In the genomic region with DNA sequence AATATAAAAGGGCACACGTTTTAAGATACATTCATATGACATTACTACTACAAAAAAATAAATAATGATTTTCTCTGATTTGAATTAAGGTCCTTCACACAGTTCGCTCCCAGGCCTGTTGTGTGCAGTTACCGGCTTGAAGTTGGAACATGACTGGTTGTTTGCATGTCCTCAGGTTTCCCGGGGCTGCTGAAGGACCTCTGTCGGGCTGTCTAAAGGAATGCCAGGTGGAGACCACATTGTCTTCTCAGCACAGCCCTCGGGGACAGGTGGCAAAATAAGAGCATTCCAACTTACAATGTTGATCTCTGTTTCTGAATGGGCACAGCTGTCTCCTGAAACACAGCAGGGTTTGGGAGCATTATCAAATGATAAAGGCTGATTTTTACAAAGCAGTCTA, we compare ENCODE assay signal across 30 cellular contexts. TPM values are rescaled to one million over a fixed set of nuclear protein-coding genes. Genes with fewer than 3 reads are reported as not detected.
"Had no signal": no experiment of that assay in that cellular context is flagged by ENCODE, and none has a peak within 500 bp of the region (broad histone marks: within the 10 kb centered on the region; RNA-seq: fewer than 3 reads in every experiment).

No MANE protein-coding gene starts in this region.

- H2AFZ ChIP-seq: neural progenitor cell had no signal

- H3K9me3 Mint-ChIP-seq: natural killer cell treated with Interleukin-12 subunit alpha and Interleukin-12 subunit beta and Interleukin-15 and Interleukin-18, amount 100 ng/mL, for 72 hours had no signal

- ATAC-seq: heart right ventricle; left ventricle myocardium superior; lower lobe of right lung; natural killer cell treated with Interleukin-12 subunit alpha and Interleukin-12 subunit beta and Interleukin-15 and Interleukin-18, amount 100 ng/mL, for 72 hours; sciatic nerve; stimulated activated effector memory CD8-positive, alpha-beta T cell treated with anti-CD3 and anti-CD28 coated beads, Interleukin-12 subunit alpha, Interleukin-12 subunit beta, amount 100 ng/mL, for 72 hours had no signal

- DNase-seq: colonic mucosa; effector CD8-positive, alpha-beta T cell; erythroblast; esophagus squamous epithelium; foreskin melanocyte; glutamatergic neuron; heart right ventricle; hippocampal formation; left ventricle myocardium superior; lower lobe of right lung; naive B cell; stimulated activated CD4-positive, alpha-beta T cell treated with anti-CD3 and anti-CD28 coated beads, Interleukin-12 subunit alpha, Interleukin-12 subunit beta, amount 100 ng/mL, for 4 hours; stimulated activated CD4-positive, alpha-beta T cell treated with anti-CD3 and anti-CD28 coated beads, Interleukin-1b, Interleukin-23, amount 100 ng/mL, for 48 hours; stimulated activated CD4-positive, alpha-beta T cell treated with anti-CD3 and anti-CD28 coated beads, Interleukin-4, amount 100 ng/mL, for 1 hour; stimulated activated naive CD4-positive, alpha-beta T cell treated with Interleukin-2 at 50 U/mL for 16 hours; stomach; tibial artery had no signal

- H3K36me3 Mint-ChIP-seq: stimulated activated effector memory CD8-positive, alpha-beta T cell treated with anti-CD3 and anti-CD28 coated beads, Interleukin-12 subunit alpha, Interleukin-12 subunit beta, amount 100 ng/mL, for 72 hours had no signal

- H3K9me3 ChIP-seq: colonic mucosa, prostate gland had no signal

- H3K4me1 ChIP-seq: colonic mucosa, heart right ventricle, lower lobe of right lung, neural progenitor cell, prostate gland, right atrium auricular region, stomach, tibial artery had no signal

- H3K27me3 Mint-ChIP-seq: dendritic cell treated with granulocyte-macrophage colony-stimulating factor and Interleukin-4, amounts not matched to agents 40 ng/mL and 50 ng/mL, for 4 days; type B pancreatic cell had no signal

- H3K4me1 Mint-ChIP-seq: naive B cell; neural progenitor cell; stimulated activated effector memory CD8-positive, alpha-beta T cell treated with anti-CD3 and anti-CD28 coated beads, Interleukin-12 subunit alpha, Interleukin-12 subunit beta, amount 100 ng/mL, for 72 hours had no signal

- H3K27me3 ChIP-seq: colonic mucosa, esophagus squamous epithelium, heart right ventricle, neural progenitor cell, right atrium auricular region, stomach, tibial artery had no signal

- H3K4me3 ChIP-seq: colonic mucosa, esophagus squamous epithelium, heart right ventricle, lower lobe of right lung, neural progenitor cell, prostate gland, right atrium auricular region, smooth muscle cell, stomach, tibial artery had no signal

- H3K36me3 ChIP-seq: colonic mucosa, prostate gland had no signal

- H3K4me3 Mint-ChIP-seq: dendritic cell treated with granulocyte-macrophage colony-stimulating factor and Interleukin-4, amounts not matched to agents 40 ng/mL and 50 ng/mL, for 4 days; naive B cell; natural killer cell treated with Interleukin-12 subunit alpha and Interleukin-12 subunit beta and Interleukin-15 and Interleukin-18, amount 100 ng/mL, for 72 hours; neural progenitor cell; stimulated activated effector memory CD8-positive, alpha-beta T cell treated with anti-CD3 and anti-CD28 coated beads, Interleukin-12 subunit alpha, Interleukin-12 subunit beta, amount 100 ng/mL, for 72 hours; type B pancreatic cell had no signal

- H3K27ac ChIP-seq: colonic mucosa, esophagus squamous epithelium, heart right ventricle, lower lobe of right lung, neural progenitor cell, prostate gland, right atrium auricular region, stomach, tibial artery had no signal

- H3K27ac Mint-ChIP-seq: dendritic cell treated with granulocyte-macrophage colony-stimulating factor and Interleukin-4, amounts not matched to agents 40 ng/mL and 50 ng/mL, for 4 days; naive B cell; natural killer cell treated with Interleukin-12 subunit alpha and Interleukin-12 subunit beta and Interleukin-15 and Interleukin-18, amount 100 ng/mL, for 72 hours; stimulated activated effector memory CD8-positive, alpha-beta T cell treated with anti-CD3 and anti-CD28 coated beads, Interleukin-12 subunit alpha, Interleukin-12 subunit beta, amount 100 ng/mL, for 72 hours; type B pancreatic cell had no signal

- H3K9ac ChIP-seq: neural progenitor cell had no signal

- H3K4me2 ChIP-seq: neural progenitor cell, smooth muscle cell had no signal

RNA-seq across cellular contexts. Expression of a gene that starts 14.9 kb away (rescaled TPM):
- total RNA-seq: colonic mucosa; left ventricle myocardium superior; lower lobe of right lung; mononuclear cell; natural killer cell treated with Interleukin-12 subunit alpha and Interleukin-12 subunit beta and Interleukin-15 and Interleukin-18, amount 100 ng/mL, for 72 hours; osteoblast; right atrium auricular region; sciatic nerve; smooth muscle cell; stomach; subcutaneous adipose tissue; temporal lobe had no signal

RNA-seq across cellular contexts. Expression of a gene that starts 56.5 kb away (rescaled TPM):
- total RNA-seq: heart right ventricle; left ventricle myocardium superior; lower lobe of right lung; natural killer cell treated with Interleukin-12 subunit alpha and Interleukin-12 subunit beta and Interleukin-15 and Interleukin-18, amount 100 ng/mL, for 72 hours; osteoblast; right atrium auricular region; subcutaneous adipose tissue had no signal
